ENCODE assay signal across 9 cellular contexts in genomic region chr6:84077645-84078044, GRCh38. TPM values are rescaled to one million over a fixed set of nuclear protein-coding genes. Genes with fewer than 3 reads are reported as not detected.
"Had no signal": no experiment of that assay in that cellular context is flagged by ENCODE, and none has a peak within 500 bp of the region (broad histone marks: within the 10 kb centered on the region; RNA-seq: fewer than 3 reads in every experiment).

No MANE protein-coding gene starts in this region.

- DNase-seq: GDM1, GF-D8 had no signal

- H3K4me3 ChIP-seq: GM12878 had no signal

- FAIRE-seq: G401.6, GM12878, GM12891, GM12892, GM18507, GM19239 had no signal

- ATAC-seq: GM12878 had no signal

RNA-seq across cellular contexts. Expression of gene MRAP2, which starts 44.1 kb away (rescaled TPM):
- total RNA-seq: G401, GM12878 had no signal
- polyA plus RNA-seq: GM12878 had no signal
